In the genomic region with DNA sequence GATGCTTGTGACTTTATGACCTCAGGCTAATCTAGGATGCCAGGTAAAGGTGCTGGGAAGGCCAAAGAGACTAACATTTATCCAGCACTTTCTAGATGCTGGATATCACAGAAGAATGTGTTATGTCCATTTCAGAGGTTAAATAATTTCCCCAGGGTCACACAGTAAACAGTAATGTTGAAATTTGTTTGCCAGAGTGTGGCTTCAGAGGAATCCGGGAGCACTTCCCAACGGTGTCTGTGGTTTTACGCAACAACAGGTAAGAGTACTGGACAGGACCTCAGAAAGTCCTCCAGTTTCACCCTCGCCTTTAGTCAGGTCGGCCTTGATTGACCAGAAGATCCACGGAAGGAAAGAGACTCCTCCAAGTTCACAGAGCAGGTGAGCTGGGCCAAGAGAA, we compare ENCODE assay signal across 1 cellular context.
TF ChIP-seq lines count a peak whose summit lies in the region.

No MANE protein-coding gene starts in this region.

TF ChIP-seq in HepG2, 621 proteins besides CTCF, POLR2A, EP300 and RAD21 (continued from another document and continues in another):
- TF ChIP-seq, protein P1, sequence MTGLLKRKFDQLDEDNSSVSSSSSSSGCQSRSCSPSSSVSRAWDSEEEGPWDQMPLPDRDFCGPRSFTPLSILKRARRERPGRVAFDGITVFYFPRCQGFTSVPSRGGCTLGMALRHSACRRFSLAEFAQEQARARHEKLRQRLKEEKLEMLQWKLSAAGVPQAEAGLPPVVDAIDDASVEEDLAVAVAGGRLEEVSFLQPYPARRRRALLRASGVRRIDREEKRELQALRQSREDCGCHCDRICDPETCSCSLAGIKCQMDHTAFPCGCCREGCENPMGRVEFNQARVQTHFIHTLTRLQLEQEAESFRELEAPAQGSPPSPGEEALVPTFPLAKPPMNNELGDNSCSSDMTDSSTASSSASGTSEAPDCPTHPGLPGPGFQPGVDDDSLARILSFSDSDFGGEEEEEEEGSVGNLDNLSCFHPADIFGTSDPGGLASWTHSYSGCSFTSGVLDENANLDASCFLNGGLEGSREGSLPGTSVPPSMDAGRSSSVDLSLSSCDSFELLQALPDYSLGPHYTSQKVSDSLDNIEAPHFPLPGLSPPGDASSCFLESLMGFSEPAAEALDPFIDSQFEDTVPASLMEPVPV (CRISPR knock-in tag; IDR thresholded peaks at IDR 0.05): no peak
- TF ChIP-seq ZNF777 (CRISPR knock-in tag; IDR thresholded peaks at IDR 0.05) (no peak), CEBPB (IDR thresholded peaks at IDR 0.05; ENCODE audit: borderline replicate concordance, low read depth, low read length) (peak; percentile 87), PTBP1 (IDR thresholded peaks at IDR 0.05; ENCODE audit: low read depth, low read length, poor library complexity, severe bottlenecking) (no peak), NKX3-1 (CRISPR knock-in tag; IDR thresholded peaks at IDR 0.05) (no peak), PAWR (CRISPR knock-in tag; IDR thresholded peaks at IDR 0.05; ENCODE audit: borderline replicate concordance) (no peak), ATF7 (IDR thresholded peaks at IDR 0.05) (no peak), ATF7 (CRISPR knock-in tag; IDR thresholded peaks at IDR 0.05) (no peak), JUND (CRISPR knock-in tag; IDR thresholded peaks at IDR 0.05) (no peak), RNF2 (conservative IDR thresholded peaks at IDR 0.05; ENCODE audit: low read depth) (no peak), ZNF10 (CRISPR knock-in tag; IDR thresholded peaks at IDR 0.05; ENCODE audit: borderline replicate concordance, low read depth) (no peak), RXRB (CRISPR knock-in tag; IDR thresholded peaks at IDR 0.05; ENCODE audit: borderline replicate concordance) (peak; percentile 47; the same call in 1 of the 2 replicates), YEATS2 (CRISPR knock-in tag; IDR thresholded peaks at IDR 0.05; ENCODE audit: borderline replicate concordance) (peak; percentile 24; the same call in 1 of the 2 replicates), ZNF7 (CRISPR knock-in tag; IDR thresholded peaks at IDR 0.05) (no peak), ZNF761 (CRISPR knock-in tag; conservative IDR thresholded peaks at IDR 0.05) (no peak), ZNF747 (CRISPR knock-in tag; IDR thresholded peaks at IDR 0.05; ENCODE audit: borderline replicate concordance) (no peak), ZNF253 (CRISPR knock-in tag; IDR thresholded peaks at IDR 0.05; ENCODE audit: borderline replicate concordance) (no peak), CCAR2 (optimal IDR thresholded peaks at IDR 0.05; ENCODE audit: low read depth, low read length) (no peak), HNRNPL (IDR thresholded peaks at IDR 0.05; ENCODE audit: low read depth, low read length) (no peak), KDM2A (CRISPR knock-in tag; IDR thresholded peaks at IDR 0.05; ENCODE audit: borderline replicate concordance, low read depth) (no peak), ZNF788 (CRISPR knock-in tag; IDR thresholded peaks at IDR 0.05; ENCODE audit: borderline replicate concordance) (no peak), MED8 (CRISPR knock-in tag; IDR thresholded peaks at IDR 0.05; ENCODE audit: insufficient replicate concordance) (no peak), TRIM24 (CRISPR knock-in tag; IDR thresholded peaks at IDR 0.05) (no peak), MYNN (CRISPR knock-in tag; IDR thresholded peaks at IDR 0.05; ENCODE audit: low read depth) (0 out of 2 replicates have a peak, but pooled peaks have one; percentile 47), PAF1 (CRISPR knock-in tag; IDR thresholded peaks at IDR 0.05) (no peak), MIER2 (CRISPR knock-in tag; IDR thresholded peaks at IDR 0.05) (no peak), SMARCE1 (IDR thresholded peaks at IDR 0.05; ENCODE audit: borderline replicate concordance) (no peak), HCFC1 (IDR thresholded peaks at IDR 0.05; ENCODE audit: low read depth, low read length) (no peak), SP2 (CRISPR knock-in tag; IDR thresholded peaks at IDR 0.05) (no peak), SMAD3 (CRISPR knock-in tag; IDR thresholded peaks at IDR 0.05) (no peak), TBX3 (IDR thresholded peaks at IDR 0.05; ENCODE audit: borderline replicate concordance) (peak; percentile 33; the same call in 1 of the 2 replicates), KLF16 (CRISPR knock-in tag; IDR thresholded peaks at IDR 0.05) (peak in 1 of 2 experiments; percentile 67; a peak in 1 of 4 replicates), HMG20A (CRISPR knock-in tag; IDR thresholded peaks at IDR 0.05; ENCODE audit: borderline replicate concordance) (0 out of 2 replicates have a peak, but pooled peaks have one; percentile 51), ELF1 (CRISPR knock-in tag; IDR thresholded peaks at IDR 0.05) (no peak), ZNF75D (CRISPR knock-in tag; IDR thresholded peaks at IDR 0.05; ENCODE audit: borderline replicate concordance) (no peak)
- TF ChIP-seq, protein P2, sequence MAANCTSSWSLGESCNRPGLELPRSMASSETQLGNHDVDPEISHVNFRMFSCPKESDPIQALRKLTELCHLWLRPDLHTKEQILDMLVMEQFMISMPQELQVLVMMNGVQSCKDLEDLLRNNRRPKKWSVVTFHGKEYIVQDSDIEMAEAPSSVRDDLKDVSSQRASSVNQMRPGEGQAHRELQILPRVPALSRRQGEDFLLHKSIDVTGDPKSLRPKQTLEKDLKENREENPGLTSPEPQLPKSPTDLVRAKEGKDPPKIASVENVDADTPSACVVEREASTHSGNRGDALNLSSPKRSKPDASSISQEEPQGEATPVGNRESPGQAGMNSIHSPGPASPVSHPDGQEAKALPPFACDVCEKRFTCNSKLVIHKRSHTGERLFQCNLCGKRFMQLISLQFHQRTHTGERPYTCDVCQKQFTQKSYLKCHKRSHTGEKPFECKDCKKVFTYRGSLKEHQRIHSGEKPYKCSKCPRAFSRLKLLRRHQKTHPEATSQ (CRISPR knock-in tag; IDR thresholded peaks at IDR 0.05; ENCODE audit: borderline replicate concordance): no peak
- TF ChIP-seq, protein P3, sequence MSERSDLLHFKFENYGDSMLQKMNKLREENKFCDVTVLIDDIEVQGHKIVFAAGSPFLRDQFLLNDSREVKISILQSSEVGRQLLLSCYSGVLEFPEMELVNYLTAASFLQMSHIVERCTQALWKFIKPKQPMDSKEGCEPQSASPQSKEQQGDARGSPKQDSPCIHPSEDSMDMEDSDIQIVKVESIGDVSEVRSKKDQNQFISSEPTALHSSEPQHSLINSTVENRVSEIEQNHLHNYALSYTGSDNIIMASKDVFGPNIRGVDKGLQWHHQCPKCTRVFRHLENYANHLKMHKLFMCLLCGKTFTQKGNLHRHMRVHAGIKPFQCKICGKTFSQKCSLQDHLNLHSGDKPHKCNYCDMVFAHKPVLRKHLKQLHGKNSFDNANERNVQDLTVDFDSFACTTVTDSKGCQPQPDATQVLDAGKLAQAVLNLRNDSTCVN (CRISPR knock-in tag; IDR thresholded peaks at IDR 0.05; ENCODE audit: borderline replicate concordance): no peak
- TF ChIP-seq, protein P4, sequence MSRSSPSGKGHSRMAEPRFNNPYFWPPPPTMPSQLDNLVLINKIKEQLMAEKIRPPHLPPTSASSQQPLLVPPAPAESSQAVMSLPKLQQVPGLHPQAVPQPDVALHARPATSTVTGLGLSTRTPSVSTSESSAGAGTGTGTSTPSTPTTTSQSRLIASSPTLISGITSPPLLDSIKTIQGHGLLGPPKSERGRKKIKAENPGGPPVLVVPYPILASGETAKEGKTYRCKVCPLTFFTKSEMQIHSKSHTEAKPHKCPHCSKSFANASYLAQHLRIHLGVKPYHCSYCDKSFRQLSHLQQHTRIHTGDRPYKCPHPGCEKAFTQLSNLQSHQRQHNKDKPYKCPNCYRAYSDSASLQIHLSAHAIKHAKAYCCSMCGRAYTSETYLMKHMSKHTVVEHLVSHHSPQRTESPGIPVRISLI (CRISPR knock-in tag; IDR thresholded peaks at IDR 0.05; ENCODE audit: borderline replicate concordance): no peak
- TF ChIP-seq, protein P5, sequence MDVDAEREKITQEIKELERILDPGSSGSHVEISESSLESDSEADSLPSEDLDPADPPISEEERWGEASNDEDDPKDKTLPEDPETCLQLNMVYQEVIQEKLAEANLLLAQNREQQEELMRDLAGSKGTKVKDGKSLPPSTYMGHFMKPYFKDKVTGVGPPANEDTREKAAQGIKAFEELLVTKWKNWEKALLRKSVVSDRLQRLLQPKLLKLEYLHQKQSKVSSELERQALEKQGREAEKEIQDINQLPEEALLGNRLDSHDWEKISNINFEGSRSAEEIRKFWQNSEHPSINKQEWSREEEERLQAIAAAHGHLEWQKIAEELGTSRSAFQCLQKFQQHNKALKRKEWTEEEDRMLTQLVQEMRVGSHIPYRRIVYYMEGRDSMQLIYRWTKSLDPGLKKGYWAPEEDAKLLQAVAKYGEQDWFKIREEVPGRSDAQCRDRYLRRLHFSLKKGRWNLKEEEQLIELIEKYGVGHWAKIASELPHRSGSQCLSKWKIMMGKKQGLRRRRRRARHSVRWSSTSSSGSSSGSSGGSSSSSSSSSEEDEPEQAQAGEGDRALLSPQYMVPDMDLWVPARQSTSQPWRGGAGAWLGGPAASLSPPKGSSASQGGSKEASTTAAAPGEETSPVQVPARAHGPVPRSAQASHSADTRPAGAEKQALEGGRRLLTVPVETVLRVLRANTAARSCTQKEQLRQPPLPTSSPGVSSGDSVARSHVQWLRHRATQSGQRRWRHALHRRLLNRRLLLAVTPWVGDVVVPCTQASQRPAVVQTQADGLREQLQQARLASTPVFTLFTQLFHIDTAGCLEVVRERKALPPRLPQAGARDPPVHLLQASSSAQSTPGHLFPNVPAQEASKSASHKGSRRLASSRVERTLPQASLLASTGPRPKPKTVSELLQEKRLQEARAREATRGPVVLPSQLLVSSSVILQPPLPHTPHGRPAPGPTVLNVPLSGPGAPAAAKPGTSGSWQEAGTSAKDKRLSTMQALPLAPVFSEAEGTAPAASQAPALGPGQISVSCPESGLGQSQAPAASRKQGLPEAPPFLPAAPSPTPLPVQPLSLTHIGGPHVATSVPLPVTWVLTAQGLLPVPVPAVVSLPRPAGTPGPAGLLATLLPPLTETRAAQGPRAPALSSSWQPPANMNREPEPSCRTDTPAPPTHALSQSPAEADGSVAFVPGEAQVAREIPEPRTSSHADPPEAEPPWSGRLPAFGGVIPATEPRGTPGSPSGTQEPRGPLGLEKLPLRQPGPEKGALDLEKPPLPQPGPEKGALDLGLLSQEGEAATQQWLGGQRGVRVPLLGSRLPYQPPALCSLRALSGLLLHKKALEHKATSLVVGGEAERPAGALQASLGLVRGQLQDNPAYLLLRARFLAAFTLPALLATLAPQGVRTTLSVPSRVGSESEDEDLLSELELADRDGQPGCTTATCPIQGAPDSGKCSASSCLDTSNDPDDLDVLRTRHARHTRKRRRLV (CRISPR knock-in tag; IDR thresholded peaks at IDR 0.05): no peak
- TF ChIP-seq, protein P6, sequence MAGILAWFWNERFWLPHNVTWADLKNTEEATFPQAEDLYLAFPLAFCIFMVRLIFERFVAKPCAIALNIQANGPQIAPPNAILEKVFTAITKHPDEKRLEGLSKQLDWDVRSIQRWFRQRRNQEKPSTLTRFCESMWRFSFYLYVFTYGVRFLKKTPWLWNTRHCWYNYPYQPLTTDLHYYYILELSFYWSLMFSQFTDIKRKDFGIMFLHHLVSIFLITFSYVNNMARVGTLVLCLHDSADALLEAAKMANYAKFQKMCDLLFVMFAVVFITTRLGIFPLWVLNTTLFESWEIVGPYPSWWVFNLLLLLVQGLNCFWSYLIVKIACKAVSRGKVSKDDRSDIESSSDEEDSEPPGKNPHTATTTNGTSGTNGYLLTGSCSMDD (CRISPR knock-in tag; IDR thresholded peaks at IDR 0.05): no peak
- TF ChIP-seq, protein P7, sequence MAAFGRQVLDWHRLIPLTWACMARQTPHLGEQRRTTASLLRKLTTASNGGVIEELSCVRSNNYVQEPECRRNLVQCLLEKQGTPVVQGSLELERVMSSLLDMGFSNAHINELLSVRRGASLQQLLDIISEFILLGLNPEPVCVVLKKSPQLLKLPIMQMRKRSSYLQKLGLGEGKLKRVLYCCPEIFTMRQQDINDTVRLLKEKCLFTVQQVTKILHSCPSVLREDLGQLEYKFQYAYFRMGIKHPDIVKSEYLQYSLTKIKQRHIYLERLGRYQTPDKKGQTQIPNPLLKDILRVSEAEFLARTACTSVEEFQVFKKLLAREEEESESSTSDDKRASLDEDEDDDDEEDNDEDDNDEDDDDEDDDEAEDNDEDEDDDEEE (CRISPR knock-in tag; IDR thresholded peaks at IDR 0.05): no peak
- TF ChIP-seq, protein P8, sequence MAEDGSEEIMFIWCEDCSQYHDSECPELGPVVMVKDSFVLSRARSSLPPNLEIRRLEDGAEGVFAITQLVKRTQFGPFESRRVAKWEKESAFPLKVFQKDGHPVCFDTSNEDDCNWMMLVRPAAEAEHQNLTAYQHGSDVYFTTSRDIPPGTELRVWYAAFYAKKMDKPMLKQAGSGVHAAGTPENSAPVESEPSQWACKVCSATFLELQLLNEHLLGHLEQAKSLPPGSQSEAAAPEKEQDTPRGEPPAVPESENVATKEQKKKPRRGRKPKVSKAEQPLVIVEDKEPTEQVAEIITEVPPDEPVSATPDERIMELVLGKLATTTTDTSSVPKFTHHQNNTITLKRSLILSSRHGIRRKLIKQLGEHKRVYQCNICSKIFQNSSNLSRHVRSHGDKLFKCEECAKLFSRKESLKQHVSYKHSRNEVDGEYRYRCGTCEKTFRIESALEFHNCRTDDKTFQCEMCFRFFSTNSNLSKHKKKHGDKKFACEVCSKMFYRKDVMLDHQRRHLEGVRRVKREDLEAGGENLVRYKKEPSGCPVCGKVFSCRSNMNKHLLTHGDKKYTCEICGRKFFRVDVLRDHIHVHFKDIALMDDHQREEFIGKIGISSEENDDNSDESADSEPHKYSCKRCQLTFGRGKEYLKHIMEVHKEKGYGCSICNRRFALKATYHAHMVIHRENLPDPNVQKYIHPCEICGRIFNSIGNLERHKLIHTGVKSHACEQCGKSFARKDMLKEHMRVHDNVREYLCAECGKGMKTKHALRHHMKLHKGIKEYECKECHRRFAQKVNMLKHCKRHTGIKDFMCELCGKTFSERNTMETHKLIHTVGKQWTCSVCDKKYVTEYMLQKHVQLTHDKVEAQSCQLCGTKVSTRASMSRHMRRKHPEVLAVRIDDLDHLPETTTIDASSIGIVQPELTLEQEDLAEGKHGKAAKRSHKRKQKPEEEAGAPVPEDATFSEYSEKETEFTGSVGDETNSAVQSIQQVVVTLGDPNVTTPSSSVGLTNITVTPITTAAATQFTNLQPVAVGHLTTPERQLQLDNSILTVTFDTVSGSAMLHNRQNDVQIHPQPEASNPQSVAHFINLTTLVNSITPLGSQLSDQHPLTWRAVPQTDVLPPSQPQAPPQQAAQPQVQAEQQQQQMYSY (CRISPR knock-in tag; IDR thresholded peaks at IDR 0.05): no peak
- TF ChIP-seq, protein P9, sequence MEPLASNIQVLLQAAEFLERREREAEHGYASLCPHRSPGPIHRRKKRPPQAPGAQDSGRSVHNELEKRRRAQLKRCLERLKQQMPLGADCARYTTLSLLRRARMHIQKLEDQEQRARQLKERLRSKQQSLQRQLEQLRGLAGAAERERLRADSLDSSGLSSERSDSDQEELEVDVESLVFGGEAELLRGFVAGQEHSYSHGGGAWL (CRISPR knock-in tag; IDR thresholded peaks at IDR 0.05): no peak
- TF ChIP-seq, protein P10, sequence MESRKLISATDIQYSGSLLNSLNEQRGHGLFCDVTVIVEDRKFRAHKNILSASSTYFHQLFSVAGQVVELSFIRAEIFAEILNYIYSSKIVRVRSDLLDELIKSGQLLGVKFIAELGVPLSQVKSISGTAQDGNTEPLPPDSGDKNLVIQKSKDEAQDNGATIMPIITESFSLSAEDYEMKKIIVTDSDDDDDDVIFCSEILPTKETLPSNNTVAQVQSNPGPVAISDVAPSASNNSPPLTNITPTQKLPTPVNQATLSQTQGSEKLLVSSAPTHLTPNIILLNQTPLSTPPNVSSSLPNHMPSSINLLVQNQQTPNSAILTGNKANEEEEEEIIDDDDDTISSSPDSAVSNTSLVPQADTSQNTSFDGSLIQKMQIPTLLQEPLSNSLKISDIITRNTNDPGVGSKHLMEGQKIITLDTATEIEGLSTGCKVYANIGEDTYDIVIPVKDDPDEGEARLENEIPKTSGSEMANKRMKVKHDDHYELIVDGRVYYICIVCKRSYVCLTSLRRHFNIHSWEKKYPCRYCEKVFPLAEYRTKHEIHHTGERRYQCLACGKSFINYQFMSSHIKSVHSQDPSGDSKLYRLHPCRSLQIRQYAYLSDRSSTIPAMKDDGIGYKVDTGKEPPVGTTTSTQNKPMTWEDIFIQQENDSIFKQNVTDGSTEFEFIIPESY (CRISPR knock-in tag; IDR thresholded peaks at IDR 0.05): no peak
